In genomic region chr7:30446266-30446665, GRCh38 we compare ENCODE assay signal across 14 cellular contexts. TPM values are rescaled to one million over a fixed set of nuclear protein-coding genes. Genes with fewer than 3 reads are reported as not detected.
DNase-seq lines count a peak whose midpoint lies in the region; ATAC-seq, FAIRE-seq and TF ChIP-seq lines count a peak whose summit lies in the region.
"Had no signal": no experiment of that assay in that cellular context is flagged by ENCODE, and none has a peak within 500 bp of the region (broad histone marks: within the 10 kb centered on the region; RNA-seq: fewer than 3 reads in every experiment).

No MANE protein-coding gene starts in this region.

- H3K4ac ChIP-seq in IMR-90 (ENCODE audit: low read depth, low read length) = no peak overlapping the region

- no peak overlapping the region for H2BK20ac ChIP-seq in IMR-90 (ENCODE audit: low read depth, low read length)

- DNase-seq in IMR-90 = no peak
- DNase-seq in lower lobe of right lung = no peak
- DNase-seq in SHP77 (lab: John Stamatoyannopoulos, UW) = no peak
- no peak for DNase-seq in chondrocyte (ENCODE audit: low spot score)
- DNase-seq in GM12891 (ENCODE audit: insufficient read length, low spot score) = no peak
- no peak for DNase-seq in hepatic stellate cell (ENCODE audit: low spot score)
- DNase-seq: HFFc6, NCI-H1048 had no signal

- H3K4me3 Mint-ChIP-seq in chondrocyte (ENCODE audit: unreplicated experiment) = no peak overlapping the region
- H3K4me3 Mint-ChIP-seq: HFFc6 had no signal

- no peak overlapping the region for H3K56ac ChIP-seq in IMR-90 (ENCODE audit: extremely low read depth, insufficient read depth, low read length)

- WGBS in IMR-90 (ENCODE audit: extremely low coverage in 2 of 2, insufficient read length in 1 of 2), 2 experiments = 100% methylated on average over 2 of the region's 4 CpGs; no CpG with 5 or more reads in 1 of the 2 experiments

- no peak for FAIRE-seq in GM12891 (lab: Jason Lieb, UNC)

- peaks cover 48% of the 10 kb centered on the region for H3K36me3 ChIP-seq in BLaER1
- peaks cover 19% of the 10 kb centered on the region; the same call in 1 of the 2 replicates for H3K36me3 ChIP-seq in IMR-90 (ENCODE audit: control insufficient read depth, insufficient read depth, low read length)
- H3K36me3 ChIP-seq in lower lobe of right lung = peaks cover 51% of the 10 kb centered on the region
- H3K36me3 ChIP-seq: prostate gland had no signal

- no peaks in the 10 kb centered on the region for H3K27me3 Mint-ChIP-seq in chondrocyte (ENCODE audit: low read depth)

- in situ Hi-C loops in IMR-90 (cut with MboI; ENCODE audit: low sequenced_read_pairs) = no loop called here

- H3K9ac ChIP-seq in BLaER1 (no peak overlapping the region), IMR-90 (ENCODE audit: low read depth, low read length) (no peak overlapping the region)

- no peak overlapping the region for H2AK5ac ChIP-seq in IMR-90 (ENCODE audit: low read depth, low read length)

- H3K27ac Mint-ChIP-seq in chondrocyte (ENCODE audit: unreplicated experiment) = no peak overlapping the region
- H3K27ac Mint-ChIP-seq: HFFc6 had no signal

- H4K20me1 ChIP-seq in BLaER1 (no peaks in the 10 kb centered on the region; the same call in 1 of the 2 replicates), IMR-90 (ENCODE audit: insufficient read depth, low read length) (no peaks in the 10 kb centered on the region)

- no peak overlapping the region for H3K23ac ChIP-seq in IMR-90 (ENCODE audit: low read depth, low read length)

- H4K8ac ChIP-seq in IMR-90 (ENCODE audit: low read depth in 2 of 2, low read length in 2 of 2) = no peak overlapping the region

- no peak overlapping the region for H3K14ac ChIP-seq in IMR-90 (replicated peaks; ENCODE audit: low read depth, low read length)

- no peak overlapping the region for H2BK15ac ChIP-seq in IMR-90 (ENCODE audit: low read depth, low read length)

- H4K5ac ChIP-seq in IMR-90 (ENCODE audit: low read depth, low read length) = no peak overlapping the region

- H2AFZ ChIP-seq in IMR-90 (replicated peaks; ENCODE audit: low read length, poor library complexity) = no peak overlapping the region

- 0 out of 4 replicates have a peak, but pooled peaks cover 0 to 2% of the 10 kb centered on the region in 2 experiments for H3K79me1 ChIP-seq in IMR-90 (ENCODE audit: low read depth in 1 of 2, low read length in 2 of 2)

- H3K9me3 ChIP-seq in BLaER1 (no peaks in the 10 kb centered on the region), IMR-90 (ENCODE audit: control insufficient read depth, insufficient read depth, low read length) (no peaks in the 10 kb centered on the region), lower lobe of right lung (no peaks in the 10 kb centered on the region)
- H3K9me3 ChIP-seq: BE2C, prostate gland had no signal

- no peak overlapping the region for H3K18ac ChIP-seq in IMR-90 (ENCODE audit: low read depth, low read length)

- CTCF ChIA-PET in IMR-90 (lab: Yijun Ruan, JAX) = interaction anchor here (0.5 kb wide), 1 partner anchor 462 kb away, joined by 3 read pairs; no protein-coding TSS in a partner anchor

- H3K4me1 ChIP-seq in BLaER1 = peaks cover 29% of the 10 kb centered on the region
- no peaks in the 10 kb centered on the region; the same call in 1 of the 2 replicates for H3K4me1 ChIP-seq in IMR-90 (ENCODE audit: control insufficient read depth, insufficient read depth, low read length)
- peaks cover 11% of the 10 kb centered on the region for H3K4me1 ChIP-seq in lower lobe of right lung
- H3K4me1 ChIP-seq: BE2C, prostate gland had no signal

- dilution Hi-C loops in IMR-90 (cut with HindIII; ENCODE audit: low sequenced_read_pairs, unreplicated experiment) = no loop called here

- peak; percentile 11 for ATAC-seq in GM18505 (IDR thresholded peaks at IDR 0.05; ENCODE audit: unreplicated experiment)
- peak; percentile 17; the same call in 1 of the 2 replicates for ATAC-seq in IMR-90 (ENCODE audit: low read depth)
- peak; percentile 27 to 37 for ATAC-seq in lower lobe of right lung

- peaks cover 4% of the 10 kb centered on the region; the same call in 1 of the 2 replicates for H3K9me1 ChIP-seq in IMR-90 (ENCODE audit: insufficient read depth, low read length)

- H3K27ac ChIP-seq in BLaER1 (no peak overlapping the region), IMR-90 (ENCODE audit: insufficient read depth, low read length) (no peak overlapping the region), lower lobe of right lung (no peak overlapping the region)
- H3K27ac ChIP-seq: coronary artery, prostate gland, SK-N-MC had no signal

- TF ChIP-seq CTCF in IMR-90 (conservative IDR thresholded peaks at IDR 0.05; ENCODE audit: low read depth, low read length) (no peak), lower lobe of right lung (IDR thresholded peaks at IDR 0.05) (no peak), chondrocyte (IDR thresholded peaks at IDR 0.05) (no peak)

- TF ChIP-seq POLR2A in GM18505 (IDR thresholded peaks at IDR 0.05; ENCODE audit: borderline replicate concordance, extremely low read depth, insufficient read depth, insufficient read length) (no peak), IMR-90 (IDR thresholded peaks at IDR 0.05; ENCODE audit: low read depth, low read length) (no peak), GM12891 (IDR thresholded peaks at IDR 0.05; ENCODE audit: low read depth, low read length) (no peak)

- no peak for TF ChIP-seq RAD21 in IMR-90 (IDR thresholded peaks at IDR 0.05; ENCODE audit: low read length)

- H3K27me3 ChIP-seq in BLaER1 (no peaks in the 10 kb centered on the region), IMR-90 (ENCODE audit: control insufficient read depth, insufficient read depth, low read length) (no peaks in the 10 kb centered on the region), lower lobe of right lung (ENCODE audit: low read depth) (no peaks in the 10 kb centered on the region)
- H3K27me3 ChIP-seq: BE2C had no signal

- no peak overlapping the region for H2AK9ac ChIP-seq in IMR-90 (replicated peaks; ENCODE audit: low read depth, low read length, poor library complexity)

- no peak overlapping the region for H4K91ac ChIP-seq in IMR-90 (ENCODE audit: insufficient read depth, low read depth, low read length)

- no peak overlapping the region for H3K4me3 ChIP-seq in BLaER1
- H3K4me3 ChIP-seq in IMR-90 (ENCODE audit: insufficient read depth, low read depth, low read length) = no peak overlapping the region
- no peak overlapping the region for H3K4me3 ChIP-seq in lower lobe of right lung
- H3K4me3 ChIP-seq: coronary artery, prostate gland, SK-N-MC had no signal

- no peak overlapping the region for H2BK5ac ChIP-seq in IMR-90 (ENCODE audit: low read depth, low read length, poor library complexity, severe bottlenecking)

- H3K4me1 Mint-ChIP-seq in chondrocyte (ENCODE audit: low read depth) = no peaks in the 10 kb centered on the region

- H3K36me3 Mint-ChIP-seq in chondrocyte (ENCODE audit: low read depth) = peaks cover 20% of the 10 kb centered on the region

- no peaks in the 10 kb centered on the region for H3K9me3 Mint-ChIP-seq in chondrocyte (ENCODE audit: low read depth)
- H3K9me3 Mint-ChIP-seq: HFFc6 had no signal

- POLR2A ChIA-PET in IMR-90 (lab: Charles Lee; ENCODE audit: unreplicated experiment) = no interaction called here

- H2BK120ac ChIP-seq in IMR-90 (ENCODE audit: low read depth, low read length) = no peak overlapping the region

- intact Hi-C loops in IMR-90 (cut with micrococcal nuclease) (no loop called here), lower lobe of right lung (cut with DNase I) (no loop called here)

- no TSS peak for BruUV-seq in IMR-90 (replicated peaks; lab: Mats Ljungman, UMichigan)

- H3K4me2 ChIP-seq in BLaER1 = peak overlapping the region; percentile 23
- H3K4me2 ChIP-seq in IMR-90 (ENCODE audit: low read depth, low read length) = no peak overlapping the region

TF ChIP-seq in IMR-90, 13 proteins besides CTCF, POLR2A, EP300 and RAD21 (continues in another document):
- no peak for TF ChIP-seq BHLHE40 (IDR thresholded peaks at IDR 0.05; ENCODE audit: low read depth, low read length)
- no peak for TF ChIP-seq ELK1 (IDR thresholded peaks at IDR 0.05; ENCODE audit: borderline replicate concordance, low read depth, low read length)
- no peak for TF ChIP-seq CEBPB (IDR thresholded peaks at IDR 0.05; ENCODE audit: low read depth, low read length)

TF ChIP-seq in GM12891, 5 proteins besides CTCF, POLR2A, EP300 and RAD21:
- TF ChIP-seq SPI1 (IDR thresholded peaks at IDR 0.05; ENCODE audit: low read depth, low read length) = no peak

RNA-seq across cellular contexts. Expression of gene NOD1, which starts 32.3 kb away (rescaled TPM):
- total RNA-seq in IMR-90 (2012; rRNA removed) (1.4 and 1.8 TPM in 2 replicates), lower lobe of right lung (42.9 TPM), chondrocyte (6.0 to 8.2 TPM (median 6.6 TPM) in 3 replicates)
- polyA plus RNA-seq in IMR-90 (2012; rRNA removed) = 2.7 and 3.0 TPM in 2 replicates
- polyA plus RNA-seq in IMR-90 (2012; cell fraction: cytosol; rRNA removed) = 1.3 and 1.4 TPM in 2 replicates
- 5.8 and 9.5 TPM in 2 replicates for polyA plus RNA-seq in IMR-90 (2012; cell fraction: nucleus; rRNA removed; ENCODE audit: low replicate concordance)
- 5.7 TPM for polyA plus RNA-seq in GM12891 (2012; ENCODE audit: low read depth, missing spikeins)

RNA-seq across cellular contexts. Expression of gene GGCT, which starts 58.4 kb away (rescaled TPM):
- total RNA-seq in IMR-90 (2012; rRNA removed) (12.0 and 17.5 TPM in 2 replicates), lower lobe of right lung (28.8 TPM), chondrocyte (24.4 to 31.5 TPM (median 25.6 TPM) in 3 replicates)
- 18.6 and 19.1 TPM in 2 replicates for polyA plus RNA-seq in IMR-90 (2012; rRNA removed)
- 12.4 and 17.8 TPM in 2 replicates for polyA plus RNA-seq in IMR-90 (2012; cell fraction: cytosol; rRNA removed)
- polyA plus RNA-seq in IMR-90 (2012; cell fraction: nucleus; rRNA removed; ENCODE audit: low replicate concordance) = 3.6 and 4.5 TPM in 2 replicates
- polyA plus RNA-seq in GM12891 (2012; ENCODE audit: low read depth, missing spikeins) = 58.6 TPM
